8 cellular contexts compared by ENCODE assay signal in genomic region chr17:75270218-75270965, GRCh38. TPM values are rescaled to one million over a fixed set of nuclear protein-coding genes. Genes with fewer than 3 reads are reported as not detected.
DNase-seq lines count a peak whose midpoint lies in the region; ATAC-seq and TF ChIP-seq lines count a peak whose summit lies in the region.

No MANE protein-coding gene starts in this region.

- no peak for TF ChIP-seq EP300 in SK-N-SH (IDR thresholded peaks at IDR 0.05; ENCODE audit: borderline replicate concordance in 1 of 2, low read depth in 1 of 2, low read length in 1 of 2)

- peak overlapping the region; percentile 61 for H3K27ac ChIP-seq in KMS-11
- H3K27ac ChIP-seq in SK-N-SH (ENCODE audit: low read depth in 2 of 2, low read length in 1 of 2): peak overlapping the region; percentile 74 to 97
- peak overlapping the region; percentile 76 to 95 (median 95) for H3K27ac ChIP-seq in adrenal gland
- H3K27ac ChIP-seq in psoas muscle: peak overlapping the region; percentile 97

- H3K27me3 ChIP-seq in KMS-11 (ENCODE audit: insufficient read depth, low read depth): no peaks in the 10 kb centered on the region
- H3K27me3 ChIP-seq in SK-N-SH (ENCODE audit: insufficient read depth): no peaks in the 10 kb centered on the region
- no peaks in the 10 kb centered on the region for H3K27me3 ChIP-seq in adrenal gland
- H3K27me3 ChIP-seq in psoas muscle (ENCODE audit: insufficient read depth in 3 of 3, low read length in 2 of 3): no peaks in the 10 kb centered on the region

- H3K4me1 ChIP-seq in KMS-11 (ENCODE audit: low read depth, poor library complexity, severe bottlenecking) (peaks cover 34% of the 10 kb centered on the region), SK-N-SH (ENCODE audit: control insufficient read depth in 1 of 2, insufficient read depth in 2 of 2, low read depth in 1 of 2, low read length in 1 of 2) (peaks cover 24 to 44% of the 10 kb centered on the region in 2 experiments; a peak in 3 of 4 replicates), adrenal gland (replicated peaks in 1 of 2) (peaks cover 21 to 37% of the 10 kb centered on the region in 2 donors), psoas muscle (peaks cover 22% of the 10 kb centered on the region)

- H3F3A ChIP-seq in SK-N-SH (replicated peaks; ENCODE audit: insufficient read depth): peaks cover 6% of the 10 kb centered on the region

- H3K36me3 ChIP-seq in KMS-11 (ENCODE audit: insufficient read depth): no peaks in the 10 kb centered on the region; the same call in 1 of the 2 replicates
- H3K36me3 ChIP-seq in SK-N-SH (replicated peaks in 1 of 2; ENCODE audit: control insufficient read depth in 1 of 2, insufficient read depth in 2 of 2, low read length in 1 of 2): peaks cover 12 to 18% of the 10 kb centered on the region in 2 experiments
- H3K36me3 ChIP-seq in adrenal gland (replicated peaks in 1 of 2): peaks cover 0 to 14% of the 10 kb centered on the region in 2 donors
- peaks cover 3 to 49% of the 10 kb centered on the region in 2 donors for H3K36me3 ChIP-seq in psoas muscle (ENCODE audit: insufficient read depth in 1 of 2, low read depth in 1 of 2)

- H3K79me2 ChIP-seq in KMS-11 (ENCODE audit: insufficient read depth, low read depth) (peaks cover 9% of the 10 kb centered on the region; the same call in 1 of the 2 replicates), SK-N-SH (ENCODE audit: insufficient read depth) (peaks cover 9% of the 10 kb centered on the region)

- H3K4me3 ChIP-seq in KMS-11 (IDR thresholded peaks at IDR 0.05; ENCODE audit: insufficient read depth, low read depth, low read length) (peak overlapping the region; percentile 56), SK-N-SH (ENCODE audit: low read depth in 2 of 2, low read length in 1 of 2) (peak overlapping the region; percentile 74 to 82), adrenal gland (peak overlapping the region; percentile 32 to 92 (median 66)), psoas muscle (peak overlapping the region; percentile 77)

- H3K9me3 ChIP-seq in SK-N-SH: no peaks in the 10 kb centered on the region
- H3K9me3 ChIP-seq in adrenal gland (replicated peaks in 1 of 3): no peaks in the 10 kb centered on the region
- no peaks in the 10 kb centered on the region for H3K9me3 ChIP-seq in psoas muscle

- H3K9ac ChIP-seq in KMS-11: peak overlapping the region; percentile 76
- peak overlapping the region; percentile 85 for H3K9ac ChIP-seq in SK-N-SH

- TF ChIP-seq RAD21 in SK-N-SH (IDR thresholded peaks at IDR 0.05; ENCODE audit: low read length): peak; percentile 71

- no peaks in the 10 kb centered on the region for H4K20me1 ChIP-seq in KMS-11 (ENCODE audit: insufficient read depth)
- H4K20me1 ChIP-seq in SK-N-SH (ENCODE audit: insufficient read depth): no peaks in the 10 kb centered on the region

- CTCF ChIA-PET in SK-N-SH (lab: Yijun Ruan, JAX): interaction anchor here (0.5 to 6.8 kb wide), 67 partner anchors 10 to 558 kb away, joined by 3 to 102 read pairs (median 4); partner anchors contain the start of genes ATP5PD, GGA3, GRB2 and KCTD2

- no peak; the same call in 1 of the 2 replicates for TF ChIP-seq CTCF in KMS-11 (conservative IDR thresholded peaks at IDR 0.05; ENCODE audit: low read depth, low read length)
- peak; percentile 59 for TF ChIP-seq CTCF in SK-N-SH (IDR thresholded peaks at IDR 0.05)
- peak in 4 of 6 experiments; percentile 30 to 56 (median 41) for TF ChIP-seq CTCF in adrenal gland (IDR thresholded peaks at IDR 0.05)
- TF ChIP-seq CTCF in psoas muscle (IDR thresholded peaks at IDR 0.05): peak; percentile 8

- POLR2A ChIA-PET in SK-N-SH (lab: Yijun Ruan, JAX): interaction anchor here (0.7 to 5.3 kb wide), 16 partner anchors 9 to 397 kb away, joined by 3 to 67 read pairs (median 4); partner anchors contain the start of genes GGA3, GRB2, MRPL58 and MRPS7

- H2AFZ ChIP-seq in KMS-11 (ENCODE audit: low read depth) (peak overlapping the region; percentile 87), SK-N-SH (ENCODE audit: low read depth) (peak overlapping the region; percentile 100)

- DNase-seq in GDM1 (lab: John Stamatoyannopoulos, UW) (peak; percentile 56), SK-N-SH (peak; percentile 92), adrenal gland (peak; percentile 67 to 83 (median 77)), left cardiac atrium (peak; percentile 83), psoas muscle (peak; percentile 82 to 93)

- WGBS in SK-N-SH (ENCODE audit: low lambda C conversion rate): 4% methylated on average over 37 of the region's 47 CpGs
- 0 to 2% (median 1%) methylated on average over 20 to 47 of the region's 47 CpGs for whole genome bisulfite sequencing in adrenal gland, 4 donors
- 0 to 1% (median 0%) methylated on average over 36 to 47 of the region's 47 CpGs for WGBS in psoas muscle, 3 donors

- H3K9me2 ChIP-seq in SK-N-SH: no peaks in the 10 kb centered on the region

- intact Hi-C loops in adrenal gland (cut with DNase I) (loop anchor here in 1 of 2 donors (10.0 kb wide), 1 partner anchor 134 kb away; the partner anchor contains the start of gene GRB2), left cardiac atrium (cut with DNase I) (no loop called here), psoas muscle (cut with DNase I) (loop anchor here in 1 of 2 donors (5.0 kb wide), 1 partner anchor 63 kb away; the partner anchor contains the start of gene NUP85)

- TF ChIP-seq POLR2A in adrenal gland (IDR thresholded peaks at IDR 0.05): peak in 1 of 2 donors; percentile 64

- ATAC-seq in GM21723 (IDR thresholded peaks at IDR 0.05; ENCODE audit: unreplicated experiment) (peak; percentile 43), left cardiac atrium (peak; percentile 58 to 68), psoas muscle (peak; percentile 75 to 82 (median 77)), HG02884 (IDR thresholded peaks at IDR 0.05; ENCODE audit: unreplicated experiment) (no peak)

- H3K4me2 ChIP-seq in KMS-11: peak overlapping the region; percentile 97
- peak overlapping the region; percentile 95 for H3K4me2 ChIP-seq in SK-N-SH

TF ChIP-seq in SK-N-SH, 30 proteins besides CTCF, POLR2A, EP300 and RAD21 (continues in another document):
- TF ChIP-seq FOXJ3 (CRISPR knock-in tag; IDR thresholded peaks at IDR 0.05): no peak
- TF ChIP-seq FOXM1 (IDR thresholded peaks at IDR 0.05; ENCODE audit: low read depth): no peak
- TF ChIP-seq RFX5 (IDR thresholded peaks at IDR 0.05; ENCODE audit: low read length): no peak
- TF ChIP-seq POLR2AphosphoS5 (IDR thresholded peaks at IDR 0.05; ENCODE audit: low read depth, low read length): no peak; the same call in 1 of the 2 replicates
- peak; percentile 58 for TF ChIP-seq SMC3 (IDR thresholded peaks at IDR 0.05; ENCODE audit: low read depth, low read length)
- peak; percentile 51; the same call in 1 of the 2 replicates for TF ChIP-seq MXI1 (IDR thresholded peaks at IDR 0.05; ENCODE audit: low read depth, low read length)
- no peak for TF ChIP-seq JUND (IDR thresholded peaks at IDR 0.05)
- TF ChIP-seq USF1 (IDR thresholded peaks at IDR 0.05; ENCODE audit: borderline replicate concordance, low read depth): no peak
- TF ChIP-seq USF2 (IDR thresholded peaks at IDR 0.05; ENCODE audit: borderline replicate concordance, low read depth, low read length): no peak

RNA-seq across cellular contexts. Expression of gene MIF4GD, which starts 0.6 kb away (rescaled TPM):
- 65.4 and 70.0 TPM in 2 replicates for polyA plus RNA-seq in SK-N-SH (2012; rRNA removed)
- 43.0 and 58.4 TPM in 2 replicates for polyA plus RNA-seq in SK-N-SH (2012; cell fraction: cytosol; rRNA removed)
- 41.0 and 49.6 TPM in 2 replicates for polyA plus RNA-seq in SK-N-SH (2012; cell fraction: nucleus; rRNA removed)
- 10 to 100 TPM; 18.1 to 53.0 (median 29.4) TPM for total RNA-seq in adrenal gland
- 10 to 100 TPM; 10.7 to 15.1 (median 14.8) TPM for polyA plus RNA-seq in adrenal gland
- 10 to 100 TPM; 13.8 to 17.7 TPM for total RNA-seq in left cardiac atrium
- 10 to 100 TPM; 19.2 to 45.8 (median 37.6) TPM for total RNA-seq in psoas muscle
- 10 to 100 TPM; 27.9 to 44.8 (median 32.2) TPM for polyA plus RNA-seq in psoas muscle

RNA-seq across cellular contexts. Expression of gene MRPS7, which starts 8.7 kb away (rescaled TPM):
- polyA plus RNA-seq in SK-N-SH (2012; rRNA removed) (82.8 and 90.4 TPM in 2 replicates), adrenal gland (100 to 1,000 TPM in 1 of 3 donors, 10 to 100 TPM in 2; 52.5 to 112 (median 87.7) TPM), psoas muscle (100 to 1,000 TPM in 2 of 3 donors, 10 to 100 TPM in 1; 98.2 to 165 (median 122) TPM)
- 77.5 and 82.2 TPM in 2 replicates for polyA plus RNA-seq in SK-N-SH (2012; cell fraction: cytosol; rRNA removed)
- polyA plus RNA-seq in SK-N-SH (2012; cell fraction: nucleus; rRNA removed): 74.4 and 85.5 TPM in 2 replicates
- total RNA-seq in adrenal gland (10 to 100 TPM; 47.7 to 91.4 (median 69.6) TPM), left cardiac atrium (100 to 1,000 TPM in 1 of 2 donors, 10 to 100 TPM in 1; 85.4 to 103 TPM), psoas muscle (100 to 1,000 TPM; 105 to 161 (median 131) TPM)

RNA-seq across cellular contexts. Expression of gene GGA3, which starts 9.0 kb away (rescaled TPM):
- polyA plus RNA-seq in SK-N-SH (2012; rRNA removed) (42.5 and 43.7 TPM in 2 replicates), adrenal gland (10 to 100 TPM; 23.2 to 51.5 (median 24.1) TPM), psoas muscle (10 to 100 TPM; 13.8 to 37.4 (median 27.3) TPM)
- polyA plus RNA-seq in SK-N-SH (2012; cell fraction: cytosol; rRNA removed): 13.3 and 21.1 TPM in 2 replicates
- 183 and 203 TPM in 2 replicates for polyA plus RNA-seq in SK-N-SH (2012; cell fraction: nucleus; rRNA removed)
- total RNA-seq in adrenal gland (10 to 100 TPM in 7 of 8 donors, 1 to 10 TPM in 1; 8.0 to 36.9 (median 24.6) TPM), left cardiac atrium (10 to 100 TPM; 23.0 to 24.5 TPM), psoas muscle (10 to 100 TPM; 21.3 to 40.6 (median 30.2) TPM)

RNA-seq across cellular contexts. Expression of gene SLC25A19, which starts 18.8 kb away (rescaled TPM):
- polyA plus RNA-seq in SK-N-SH (2012; rRNA removed): 11.7 and 13.2 TPM in 2 replicates
- polyA plus RNA-seq in SK-N-SH (2012; cell fraction: cytosol; rRNA removed): 7.0 and 10.2 TPM in 2 replicates
- 14.6 and 19.1 TPM in 2 replicates for polyA plus RNA-seq in SK-N-SH (2012; cell fraction: nucleus; rRNA removed)
- total RNA-seq in adrenal gland: 10 to 100 TPM; 15.8 to 63.9 (median 25.3) TPM
- polyA plus RNA-seq in adrenal gland: 10 to 100 TPM; 23.6 to 38.4 (median 32.7) TPM
- total RNA-seq in left cardiac atrium: 10 to 100 TPM; 15.2 to 21.0 TPM
- total RNA-seq in psoas muscle: 10 to 100 TPM; 11.3 to 41.7 (median 16.0) TPM
- 10 to 100 TPM; 24.9 to 52.7 (median 34.5) TPM for polyA plus RNA-seq in psoas muscle
